In the genomic region with DNA sequence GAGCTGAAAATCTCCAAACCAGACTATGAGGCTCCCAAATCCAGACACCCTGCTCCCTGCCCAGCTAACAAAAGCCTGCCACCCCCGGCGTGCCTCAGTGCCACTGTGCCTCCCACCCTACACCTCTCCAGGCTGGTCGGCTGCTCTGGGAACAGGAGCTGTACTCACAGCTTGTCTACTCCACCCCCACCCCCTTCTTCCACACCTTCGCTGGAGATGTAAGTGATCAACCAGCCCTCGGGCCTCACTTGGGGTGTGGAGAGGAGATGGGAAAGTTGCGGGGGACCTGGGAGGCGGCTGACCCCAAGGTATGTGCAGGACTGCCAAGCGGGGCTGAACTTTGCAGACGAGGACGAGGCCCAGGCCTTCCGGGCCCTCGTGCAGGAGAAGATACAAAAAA, we compare ENCODE assay signal across 18 cellular contexts. TPM values are rescaled to one million over a fixed set of nuclear protein-coding genes. Genes with fewer than 3 reads are reported as not detected.
DNase-seq lines count a peak whose midpoint lies in the region; ATAC-seq and TF ChIP-seq lines count a peak whose summit lies in the region.
"Had no signal": no experiment of that assay in that cellular context is flagged by ENCODE, and none has a peak within 500 bp of the region (broad histone marks: within the 10 kb centered on the region; RNA-seq: fewer than 3 reads in every experiment).

No MANE protein-coding gene starts in this region.

- H3K27me3 ChIP-seq in OCI-LY1 (ENCODE audit: insufficient read depth, low read length) = no peaks in the 10 kb centered on the region
- no peaks in the 10 kb centered on the region for H3K27me3 ChIP-seq in spleen (replicated peaks in 1 of 7)
- no peaks in the 10 kb centered on the region for H3K27me3 ChIP-seq in transverse colon

- peaks cover 42% of the 10 kb centered on the region for H3K36me3 ChIP-seq in OCI-LY1 (ENCODE audit: insufficient read depth, low read length)
- H3K36me3 ChIP-seq in spleen = peaks cover 0 to 53% (median 8%) of the 10 kb centered on the region in 6 donors
- no peaks in the 10 kb centered on the region for H3K36me3 ChIP-seq in transverse colon
- H3K36me3 ChIP-seq: thoracic aorta had no signal

- H2AFZ ChIP-seq in OCI-LY1 (ENCODE audit: low read length) = no peak overlapping the region

- no peaks in the 10 kb centered on the region for H3K9me3 Mint-ChIP-seq in activated T-cell treated with anti-CD3 and anti-CD28 coated beads, Interleukin-2, amount 50 U/mL, for 72 hours
- H3K9me3 Mint-ChIP-seq in activated naive CD8-positive, alpha-beta T cell treated with anti-CD3 and anti-CD28 coated beads, Interleukin-2, amount 50 U/mL, for 24 hours = no peaks in the 10 kb centered on the region

- no peaks in the 10 kb centered on the region for H3K79me2 ChIP-seq in OCI-LY1 (ENCODE audit: insufficient read depth, low read length)

- WGBS in spleen, 5 donors = 75 to 89% (median 83%) methylated on average over 7 to 12 of the region's 12 CpGs
- 82% methylated on average over 12 of the region's 12 CpGs; no CpG with 5 or more reads in 1 of the 2 donors for WGBS in transverse colon (ENCODE audit: low coverage in 1 of 2), 2 donors

- intact Hi-C loops in spleen (cut with DNase I; ENCODE audit: low total_unique reads) = no loop called here
- intact Hi-C loops in transverse colon (cut with DNase I; ENCODE audit: low total_unique reads) = no loop called here

- H3K4me3 ChIP-seq in OCI-LY1 (ENCODE audit: low read depth, low read length, poor library complexity, severe bottlenecking) (peak overlapping the region; percentile 74), spleen (peak overlapping the region in 3 of 8 donors; percentile 3 to 77 (median 53)), transverse colon (no peak overlapping the region)
- H3K4me3 ChIP-seq: thoracic aorta had no signal

- TF ChIP-seq CTCF in OCI-LY1 (IDR thresholded peaks at IDR 0.05; ENCODE audit: low read length) (no peak), spleen (IDR thresholded peaks at IDR 0.05 in 8 of 11, conservative IDR thresholded peaks at IDR 0.05 in 3 of 11) (no peak), transverse colon (IDR thresholded peaks at IDR 0.05) (no peak)

- peaks cover 27% of the 10 kb centered on the region for H3K4me1 Mint-ChIP-seq in activated T-cell treated with anti-CD3 and anti-CD28 coated beads, Interleukin-2, amount 50 U/mL, for 72 hours (ENCODE audit: low read depth)
- peaks cover 44% of the 10 kb centered on the region for H3K4me1 Mint-ChIP-seq in activated naive CD8-positive, alpha-beta T cell treated with anti-CD3 and anti-CD28 coated beads, Interleukin-2, amount 50 U/mL, for 24 hours
- H3K4me1 Mint-ChIP-seq: mesothelial cell of epicardium had no signal

- no peaks in the 10 kb centered on the region for H3K9me3 ChIP-seq in OCI-LY1 (ENCODE audit: low read length)
- no peaks in the 10 kb centered on the region for H3K9me3 ChIP-seq in spleen
- no peaks in the 10 kb centered on the region for H3K9me3 ChIP-seq in transverse colon
- H3K9me3 ChIP-seq: thoracic aorta had no signal

- in situ Hi-C loops in transverse colon (cut with MboI; ENCODE audit: low pct_ligation_motif_present in 1 of 4, low pct_unique_long_range_greater_than_20kb in 1 of 4, low sequenced_read_pairs in 3 of 4) = no loop called here

- DNase-seq in activated T-cell treated with anti-CD3 and anti-CD28 coated beads, Interleukin-2, amount 50 U/mL, for 72 hours = no peak
- no peak for DNase-seq in activated T-cell treated with anti-CD3 and anti-CD28 coated beads, Interleukin-2, amount 50 U/mL, for 1 hour
- DNase-seq in activated naive CD8-positive, alpha-beta T cell treated with anti-CD3 and anti-CD28 coated beads, Interleukin-2, amount 50 U/mL, for 24 hours = no peak
- peak; percentile 66 for DNase-seq in spleen
- DNase-seq in transverse colon = no peak
- DNase-seq: activated CD4-positive, alpha-beta T cell treated with anti-CD3 and anti-CD28 coated beads, Interleukin-2, amount 50 U/mL, for 4 hours; activated effector memory CD4-positive, alpha-beta T cell treated with anti-CD3 and anti-CD28 coated beads, Interleukin-2, amount 50 U/mL, for 16 hours; head of caudate nucleus; NCI-H2029; stimulated activated CD8-positive, alpha-beta memory T cell treated with anti-CD3 and anti-CD28 coated beads, Interleukin-4, amount 100 ng/mL, for 48 hours had no signal

- ATAC-seq in activated T-cell treated with anti-CD3 and anti-CD28 coated beads, Interleukin-2, amount 50 U/mL, for 72 hours (replicated peaks in 1 of 2) = no peak
- ATAC-seq in activated naive CD8-positive, alpha-beta T cell treated with anti-CD3 and anti-CD28 coated beads, Interleukin-2, amount 50 U/mL, for 24 hours = no peak
- ATAC-seq in HG03108 (IDR thresholded peaks at IDR 0.05; ENCODE audit: unreplicated experiment) (no peak), HG03280 (IDR thresholded peaks at IDR 0.05; ENCODE audit: unreplicated experiment) (no peak)
- ATAC-seq: left lobe of liver, SK-N-SH treated with all-trans-retinoic acid at 6 μM for 48 hours had no signal

- H3K4me2 ChIP-seq in OCI-LY1 (ENCODE audit: low read length) = peak overlapping the region; percentile 78; the same call in 1 of the 2 replicates

- H3K9me2 ChIP-seq in OCI-LY1 (ENCODE audit: low read depth, low read length) = no peaks in the 10 kb centered on the region

- H3K4me3 Mint-ChIP-seq in activated T-cell treated with anti-CD3 and anti-CD28 coated beads, Interleukin-2, amount 50 U/mL, for 72 hours = peak overlapping the region; percentile 88 to 91
- peak overlapping the region; percentile 91 for H3K4me3 Mint-ChIP-seq in activated naive CD8-positive, alpha-beta T cell treated with anti-CD3 and anti-CD28 coated beads, Interleukin-2, amount 50 U/mL, for 24 hours
- H3K4me3 Mint-ChIP-seq: mesothelial cell of epicardium had no signal

- H3K4me1 ChIP-seq in OCI-LY1 (ENCODE audit: insufficient read depth, low read length, severe bottlenecking) (peaks cover 27% of the 10 kb centered on the region), spleen (peaks cover 0 to 62% (median 25%) of the 10 kb centered on the region in 6 donors), transverse colon (no peaks in the 10 kb centered on the region)

- peaks cover 9% of the 10 kb centered on the region for H3K27me3 Mint-ChIP-seq in activated T-cell treated with anti-CD3 and anti-CD28 coated beads, Interleukin-2, amount 50 U/mL, for 72 hours (ENCODE audit: low read depth)
- no peaks in the 10 kb centered on the region for H3K27me3 Mint-ChIP-seq in activated naive CD8-positive, alpha-beta T cell treated with anti-CD3 and anti-CD28 coated beads, Interleukin-2, amount 50 U/mL, for 24 hours

- H3K27ac Mint-ChIP-seq in activated T-cell treated with anti-CD3 and anti-CD28 coated beads, Interleukin-2, amount 50 U/mL, for 72 hours = peak overlapping the region; percentile 86
- H3K27ac Mint-ChIP-seq in activated naive CD8-positive, alpha-beta T cell treated with anti-CD3 and anti-CD28 coated beads, Interleukin-2, amount 50 U/mL, for 24 hours = peak overlapping the region; percentile 95
- H3K27ac Mint-ChIP-seq: mesothelial cell of epicardium had no signal

- H3K9ac ChIP-seq in OCI-LY1 (ENCODE audit: low read length) = no peak overlapping the region

- H3K27ac ChIP-seq in OCI-LY1 (ENCODE audit: low read depth, low read length, poor library complexity, severe bottlenecking) = no peak overlapping the region
- H3K27ac ChIP-seq in spleen = peak overlapping the region in 3 of 8 donors; percentile 91 to 94 (median 92)
- H3K27ac ChIP-seq in transverse colon = no peak overlapping the region
- H3K27ac ChIP-seq: RWPE1, thoracic aorta had no signal

- no peak for TF ChIP-seq EP300 in transverse colon (IDR thresholded peaks at IDR 0.05; ENCODE audit: low read depth)

- no peaks in the 10 kb centered on the region for H4K20me1 ChIP-seq in OCI-LY1 (ENCODE audit: insufficient read depth, low read length)

- peaks cover 17 to 18% of the 10 kb centered on the region in 2 donors for H3K36me3 Mint-ChIP-seq in activated T-cell treated with anti-CD3 and anti-CD28 coated beads, Interleukin-2, amount 50 U/mL, for 72 hours (ENCODE audit: insufficient read depth in 2 of 2)
- H3K36me3 Mint-ChIP-seq in activated naive CD8-positive, alpha-beta T cell treated with anti-CD3 and anti-CD28 coated beads, Interleukin-2, amount 50 U/mL, for 24 hours (ENCODE audit: low read depth) = peaks cover 39% of the 10 kb centered on the region
- H3K36me3 Mint-ChIP-seq: mesothelial cell of epicardium had no signal

- H3F3A ChIP-seq in OCI-LY1 (ENCODE audit: insufficient read depth, low read length) = no peaks in the 10 kb centered on the region

- no peak for TF ChIP-seq POLR2A in spleen (IDR thresholded peaks at IDR 0.05)
- no peak for TF ChIP-seq POLR2A in transverse colon (IDR thresholded peaks at IDR 0.05)

RNA-seq across cellular contexts. Expression of gene WAS, which starts 1.8 kb away (rescaled TPM):
- total RNA-seq in activated T-cell treated with anti-CD3 and anti-CD28 coated beads, Interleukin-2, amount 50 U/mL, for 72 hours = 10 to 100 TPM; 81.4 to 83.9 TPM
- 100 to 1,000 TPM in 5 of 7 donors, 10 to 100 TPM in 2; 99.3 to 169 (median 107) TPM for total RNA-seq in spleen
- 10 to 100 TPM; 53.5 to 64.8 (median 56.2) TPM for polyA plus RNA-seq in spleen
- total RNA-seq in transverse colon = 10 to 100 TPM in 1 of 4 donors, 1 to 10 TPM in 3; 3.2 to 13.1 (median 6.3) TPM

RNA-seq across cellular contexts. Expression of gene SUV39H1, which starts 11.1 kb away (rescaled TPM):
- total RNA-seq in activated T-cell treated with anti-CD3 and anti-CD28 coated beads, Interleukin-2, amount 50 U/mL, for 72 hours = 10 to 100 TPM; 29.4 to 34.8 TPM
- total RNA-seq in spleen (1 to 10 TPM; 6.2 to 9.2 (median 7.4) TPM), transverse colon (1 to 10 TPM in 3 of 4 donors, under 1 TPM in 1; 1.00 to 5.3 (median 4.4) TPM)
- 1 to 10 TPM; 4.0 to 6.7 (median 4.9) TPM for polyA plus RNA-seq in spleen

Comparison
In these comparisons a context has a peak if more than half of its experiments do, and no peak if none do; other contexts are left out.
1. RNA of gene WAS, which starts 1.8 kb away (total RNA-seq): 99.3 to 169 TPM in spleen and 81.4 to 83.9 TPM in activated T-cell treated with anti-CD3 and anti-CD28 coated beads, Interleukin-2, amount 50 U/mL, for 72 hours; 3.2 to 13.1 TPM in transverse colon; every median in the first group is over 4 times any median in the second.